ENCODE assay signal across 17 cellular contexts in genomic region chr14:65631040-65631439, GRCh38.
A peak's percentile ranks its signal among the peaks of the same experiment; 100 is the strongest.
DNase-seq lines count a peak whose midpoint lies in the region; ATAC-seq and TF ChIP-seq lines count a peak whose summit lies in the region.
"Had no signal": no experiment of that assay in that cellular context is flagged by ENCODE, and none has a peak within 500 bp of the region (broad histone marks: within the 10 kb centered on the region; RNA-seq: fewer than 3 reads in every experiment).

No MANE protein-coding gene starts in this region.

- H3K4me2 ChIP-seq in mesendoderm (ENCODE audit: low read length), result no peak overlapping the region

- no peak overlapping the region for H3K4ac ChIP-seq in mesendoderm (ENCODE audit: low read depth, low read length)

- no peak overlapping the region for H3K18ac ChIP-seq in mesendoderm (ENCODE audit: low read length)

- POLR2A ChIA-PET in WTC11 (lab: Charles Lee), result no interaction called here

- CTCF ChIA-PET in WTC11 (lab: Charles Lee), result no interaction called here

- TF ChIP-seq POLR2A in gastroesophageal sphincter (IDR thresholded peaks at IDR 0.05) (no peak), lower leg skin (IDR thresholded peaks at IDR 0.05) (no peak)

- H3K27me3 ChIP-seq in mesendoderm (ENCODE audit: insufficient read depth, low read length, poor library complexity), result no peaks in the 10 kb centered on the region
- no peaks in the 10 kb centered on the region for H3K27me3 ChIP-seq in gastroesophageal sphincter

- H3K36me3 ChIP-seq in mesendoderm (ENCODE audit: control insufficient read depth, insufficient read depth, low read length) (no peaks in the 10 kb centered on the region), gastroesophageal sphincter (peaks cover 0 to 28% of the 10 kb centered on the region in 2 donors)
- H3K36me3 ChIP-seq: lower lobe of right lung had no signal

- no CpG with 5 or more reads among the region's 1 CpG for WGBS in mesendoderm (ENCODE audit: extremely low coverage, insufficient coverage, low lambda C conversion rate)
- WGBS in gastroesophageal sphincter (ENCODE audit: low coverage in 1 of 2), 2 donors, result 48 to 80% methylated on average over 1 of the region's 1 CpG
- 62 to 90% methylated on average over 1 of the region's 1 CpG for WGBS in lower leg skin, 2 donors

- no peak overlapping the region for H4K8ac ChIP-seq in mesendoderm (ENCODE audit: low read depth, low read length)

- H2BK15ac ChIP-seq in mesendoderm (replicated peaks; ENCODE audit: low read depth), result no peak overlapping the region

- no peaks in the 10 kb centered on the region for H3K79me1 ChIP-seq in mesendoderm (ENCODE audit: low read length)

- peaks cover 31% of the 10 kb centered on the region for H3K36me3 Mint-ChIP-seq in WTC11

- no peaks in the 10 kb centered on the region for H3K27me3 Mint-ChIP-seq in WTC11 (ENCODE audit: low read depth)

- no peaks in the 10 kb centered on the region for H3K4me1 ChIP-seq in mesendoderm (ENCODE audit: control insufficient read depth, low read depth, low read length)
- no peaks in the 10 kb centered on the region for H3K4me1 ChIP-seq in gastroesophageal sphincter
- H3K4me1 ChIP-seq: lower lobe of right lung had no signal

- H2AK5ac ChIP-seq in mesendoderm (ENCODE audit: low read length), result no peak overlapping the region

- H3K9me3 ChIP-seq in gastroesophageal sphincter, result peaks cover 0 to 9% (median 0%) of the 10 kb centered on the region in 3 donors

- H3K56ac ChIP-seq in mesendoderm (ENCODE audit: low read length), result no peak overlapping the region

- no peak overlapping the region for H2BK5ac ChIP-seq in mesendoderm (ENCODE audit: low read length)

- ATAC-seq in GM19438 (IDR thresholded peaks at IDR 0.05; ENCODE audit: low read depth, unreplicated experiment) (peak; percentile 85), gastroesophageal sphincter (no peak), WTC11 (no peak)
- ATAC-seq: lower lobe of right lung had no signal

- H3K4me3 Mint-ChIP-seq in WTC11, result no peak overlapping the region
- H3K4me3 Mint-ChIP-seq: nephron had no signal

- no peak overlapping the region for H3K9ac ChIP-seq in mesendoderm (ENCODE audit: low read length)

- H3K4me3 ChIP-seq in mesendoderm (ENCODE audit: low read length) (no peak overlapping the region), gastroesophageal sphincter (no peak overlapping the region), lower leg skin (ENCODE audit: low read depth, poor library complexity, severe bottlenecking) (no peak overlapping the region)
- H3K4me3 ChIP-seq: lower lobe of right lung had no signal

- peaks cover 29% of the 10 kb centered on the region for H3K9me3 Mint-ChIP-seq in WTC11

- no peak overlapping the region for H3K27ac Mint-ChIP-seq in WTC11
- H3K27ac Mint-ChIP-seq: nephron had no signal

- no peak for TF ChIP-seq CTCF in gastroesophageal sphincter (IDR thresholded peaks at IDR 0.05)
- no peak for TF ChIP-seq CTCF in WTC11 (IDR thresholded peaks at IDR 0.05)
- TF ChIP-seq CTCF in lower leg skin (IDR thresholded peaks at IDR 0.05), result no peak

- H3K23ac ChIP-seq in mesendoderm (ENCODE audit: low read length), result no peak overlapping the region

- no peaks in the 10 kb centered on the region for H3K4me1 Mint-ChIP-seq in WTC11
- H3K4me1 Mint-ChIP-seq: nephron had no signal

- H2BK120ac ChIP-seq in mesendoderm (ENCODE audit: low read depth, low read length), result no peak overlapping the region

- no peak overlapping the region for H4K5ac ChIP-seq in mesendoderm (ENCODE audit: low read length)

- no peak for TF ChIP-seq EP300 in gastroesophageal sphincter (IDR thresholded peaks at IDR 0.05)

- no peaks in the 10 kb centered on the region for H3K79me2 ChIP-seq in mesendoderm (ENCODE audit: control insufficient read depth, insufficient read depth, low read length)

- peak; percentile 43 for DNase-seq in NCI-H2107 treated with DMSO at 0.1 percent for 48 hours (lab: John Stamatoyannopoulos, UW; ENCODE audit: unreplicated experiment)
- DNase-seq in NCI-H2107 (lab: John Stamatoyannopoulos, UW), result no peak
- peak; percentile 51 for DNase-seq in NCI-H146 treated with DMSO at 0.1 percent for 48 hours (lab: John Stamatoyannopoulos, UW; ENCODE audit: unreplicated experiment)
- DNase-seq in mesendoderm, result peak; percentile 37
- DNase-seq in WTC11 (ENCODE audit: low spot score), result no peak
- no peak for DNase-seq in lower leg skin (ENCODE audit: low spot score in 2 of 2)
- DNase-seq: activated naive CD4-positive, alpha-beta T cell; KG1; lower lobe of right lung; NCI-H524 treated with DMSO at 0.1 percent for 48 hours; T-helper 1 cell had no signal

- intact Hi-C loops in lower leg skin (cut with DNase I; ENCODE audit: low total_unique reads), result no loop called here

- H3K27ac ChIP-seq in mesendoderm (ENCODE audit: low read depth, low read length), result no peak overlapping the region
- H3K27ac ChIP-seq in gastroesophageal sphincter, result no peak overlapping the region
- H3K27ac ChIP-seq: 22Rv1, C4-2B, HL-60, lower lobe of right lung had no signal

TF ChIP-seq in WTC11, 78 proteins besides CTCF, POLR2A, EP300 and RAD21:
- TF ChIP-seq ZNF396 (CRISPR knock-in tag; IDR thresholded peaks at IDR 0.05; ENCODE audit: borderline replicate concordance) (no peak), ZBTB43 (CRISPR knock-in tag; IDR thresholded peaks at IDR 0.05) (no peak), NFYB (CRISPR knock-in tag; conservative IDR thresholded peaks at IDR 0.05; ENCODE audit: low read depth) (no peak)
- TF ChIP-seq, protein P1, sequence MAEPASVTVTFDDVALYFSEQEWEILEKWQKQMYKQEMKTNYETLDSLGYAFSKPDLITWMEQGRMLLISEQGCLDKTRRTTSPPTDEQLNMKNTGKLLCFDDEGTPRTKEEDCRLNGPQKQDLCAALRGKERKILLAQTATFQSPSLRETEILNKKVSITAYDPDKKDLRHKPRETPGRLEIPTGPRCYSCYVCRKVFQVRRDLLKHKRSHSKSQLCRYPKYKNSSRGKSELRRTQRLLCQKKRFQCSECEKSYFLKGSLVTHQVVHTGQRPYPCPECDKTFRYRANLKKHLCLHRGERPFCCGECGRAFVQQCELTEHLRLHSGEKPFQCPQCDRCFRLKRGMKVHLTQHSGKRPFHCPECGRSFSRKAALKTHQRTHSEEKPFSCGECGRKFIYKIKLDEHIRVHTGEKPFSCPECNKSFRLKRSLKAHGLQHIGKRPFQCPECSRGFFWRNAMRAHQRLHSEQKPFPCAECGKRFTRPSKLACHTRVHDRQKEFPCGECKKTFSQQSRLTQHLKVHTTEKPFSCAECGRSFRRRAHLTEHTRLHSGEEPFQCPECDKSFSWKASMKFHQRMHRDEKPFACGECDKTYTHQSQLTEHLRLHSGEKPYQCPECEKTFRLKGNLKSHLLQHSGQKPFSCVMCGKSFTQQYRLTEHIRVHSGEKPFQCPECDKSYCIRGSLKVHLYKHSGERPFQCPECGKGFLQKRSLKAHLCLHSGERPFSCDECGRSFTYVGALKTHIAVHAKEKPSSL (CRISPR knock-in tag; conservative IDR thresholded peaks at IDR 0.05), result no peak
- TF ChIP-seq, protein P2, sequence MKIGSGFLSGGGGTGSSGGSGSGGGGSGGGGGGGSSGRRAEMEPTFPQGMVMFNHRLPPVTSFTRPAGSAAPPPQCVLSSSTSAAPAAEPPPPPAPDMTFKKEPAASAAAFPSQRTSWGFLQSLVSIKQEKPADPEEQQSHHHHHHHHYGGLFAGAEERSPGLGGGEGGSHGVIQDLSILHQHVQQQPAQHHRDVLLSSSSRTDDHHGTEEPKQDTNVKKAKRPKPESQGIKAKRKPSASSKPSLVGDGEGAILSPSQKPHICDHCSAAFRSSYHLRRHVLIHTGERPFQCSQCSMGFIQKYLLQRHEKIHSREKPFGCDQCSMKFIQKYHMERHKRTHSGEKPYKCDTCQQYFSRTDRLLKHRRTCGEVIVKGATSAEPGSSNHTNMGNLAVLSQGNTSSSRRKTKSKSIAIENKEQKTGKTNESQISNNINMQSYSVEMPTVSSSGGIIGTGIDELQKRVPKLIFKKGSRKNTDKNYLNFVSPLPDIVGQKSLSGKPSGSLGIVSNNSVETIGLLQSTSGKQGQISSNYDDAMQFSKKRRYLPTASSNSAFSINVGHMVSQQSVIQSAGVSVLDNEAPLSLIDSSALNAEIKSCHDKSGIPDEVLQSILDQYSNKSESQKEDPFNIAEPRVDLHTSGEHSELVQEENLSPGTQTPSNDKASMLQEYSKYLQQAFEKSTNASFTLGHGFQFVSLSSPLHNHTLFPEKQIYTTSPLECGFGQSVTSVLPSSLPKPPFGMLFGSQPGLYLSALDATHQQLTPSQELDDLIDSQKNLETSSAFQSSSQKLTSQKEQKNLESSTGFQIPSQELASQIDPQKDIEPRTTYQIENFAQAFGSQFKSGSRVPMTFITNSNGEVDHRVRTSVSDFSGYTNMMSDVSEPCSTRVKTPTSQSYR (CRISPR knock-in tag; IDR thresholded peaks at IDR 0.05), result no peak

Comparison
In these comparisons a context has a peak if more than half of its experiments do, and no peak if none do; other contexts are left out.
1. DNase-seq: peak in NCI-H2107 treated with DMSO at 0.1 percent for 48 hours (single experiment), NCI-H146 treated with DMSO at 0.1 percent for 48 hours (single experiment) and mesendoderm (single experiment); none in NCI-H2107 (single experiment), WTC11 (single experiment) and lower leg skin (0 of 2).